16 cellular contexts compared by ENCODE assay signal in genomic region chr20:49392745-49393144, GRCh38.
DNase-seq lines count a peak whose midpoint lies in the region; ATAC-seq and TF ChIP-seq lines count a peak whose summit lies in the region.
"Had no signal": no experiment of that assay in that cellular context is flagged by ENCODE, and none has a peak within 500 bp of the region (broad histone marks: within the 10 kb centered on the region; RNA-seq: fewer than 3 reads in every experiment).

No MANE protein-coding gene starts in this region.

- H3K9me3 Mint-ChIP-seq in chondrocyte (ENCODE audit: low read depth), result no peaks in the 10 kb centered on the region

- peaks cover 3 to 83% (median 8%) of the 10 kb centered on the region in 3 donors for H3K4me1 ChIP-seq in gastroesophageal sphincter

- no peaks in the 10 kb centered on the region for H3K27me3 ChIP-seq in gastroesophageal sphincter

- DNase-seq in DMS79 treated with DMSO at 0.1 percent for 48 hours (lab: John Stamatoyannopoulos, UW) (peak; percentile 39), NCI-H1105 treated with DMSO at 0.1 percent for 48 hours (lab: John Stamatoyannopoulos, UW) (peak; percentile 51), NCI-H2171 treated with DMSO at 0.1 percent for 48 hours (lab: John Stamatoyannopoulos, UW) (peak; percentile 50), chondrocyte (ENCODE audit: low spot score) (no peak), mesenteric fat pad (ENCODE audit: low spot score) (no peak)
- DNase-seq: ACHN; CD4-positive, CD25-positive, alpha-beta regulatory T cell; DND-41; GDM1; IMR-90; Kasumi-1; NCI-H187; NCI-H524; T1000 had no signal

- H3K27ac Mint-ChIP-seq in chondrocyte (ENCODE audit: unreplicated experiment), result no peak overlapping the region
- H3K27ac Mint-ChIP-seq: CD4-positive, CD25-positive, alpha-beta regulatory T cell had no signal

- TF ChIP-seq CTCF in gastroesophageal sphincter (IDR thresholded peaks at IDR 0.05), result no peak
- TF ChIP-seq CTCF in chondrocyte (IDR thresholded peaks at IDR 0.05), result no peak

- no peak for TF ChIP-seq POLR2A in gastroesophageal sphincter (IDR thresholded peaks at IDR 0.05)

- H3K4me3 ChIP-seq in gastroesophageal sphincter, result no peak overlapping the region

- H3K36me3 ChIP-seq in gastroesophageal sphincter, result no peaks in the 10 kb centered on the region

- H3K4me3 Mint-ChIP-seq in chondrocyte (ENCODE audit: unreplicated experiment), result no peak overlapping the region
- H3K4me3 Mint-ChIP-seq: CD4-positive, CD25-positive, alpha-beta regulatory T cell had no signal

- TF ChIP-seq EP300 in gastroesophageal sphincter (IDR thresholded peaks at IDR 0.05), result no peak

- H3K9me3 ChIP-seq in gastroesophageal sphincter, result no peaks in the 10 kb centered on the region

- peaks cover 2% of the 10 kb centered on the region for H3K36me3 Mint-ChIP-seq in chondrocyte (ENCODE audit: low read depth)
- H3K36me3 Mint-ChIP-seq: CD4-positive, CD25-positive, alpha-beta regulatory T cell had no signal

- peaks cover 29% of the 10 kb centered on the region for H3K4me1 Mint-ChIP-seq in chondrocyte (ENCODE audit: low read depth)
- H3K4me1 Mint-ChIP-seq: CD4-positive, CD25-positive, alpha-beta regulatory T cell had no signal

- peak overlapping the region in 3 of 4 donors; percentile 90 to 92 (median 91) for H3K27ac ChIP-seq in gastroesophageal sphincter

- H3K27me3 Mint-ChIP-seq in chondrocyte (ENCODE audit: low read depth), result peaks cover 3% of the 10 kb centered on the region

- WGBS in gastroesophageal sphincter (ENCODE audit: low coverage in 1 of 2), 2 donors, result 93 to 100% methylated on average over 2 to 4 of the region's 4 CpGs

- ATAC-seq in gastroesophageal sphincter, result no peak
- no peak for ATAC-seq in GM18517 (IDR thresholded peaks at IDR 0.05; ENCODE audit: unreplicated experiment)

Comparison
In these comparisons a context has a peak if more than half of its experiments do, and no peak if none do; other contexts are left out.
1. DNase-seq: peak in DMS79 treated with DMSO at 0.1 percent for 48 hours (single experiment), NCI-H1105 treated with DMSO at 0.1 percent for 48 hours (single experiment) and NCI-H2171 treated with DMSO at 0.1 percent for 48 hours (single experiment); none in chondrocyte (single experiment) and mesenteric fat pad (single experiment).